In the genomic region with DNA sequence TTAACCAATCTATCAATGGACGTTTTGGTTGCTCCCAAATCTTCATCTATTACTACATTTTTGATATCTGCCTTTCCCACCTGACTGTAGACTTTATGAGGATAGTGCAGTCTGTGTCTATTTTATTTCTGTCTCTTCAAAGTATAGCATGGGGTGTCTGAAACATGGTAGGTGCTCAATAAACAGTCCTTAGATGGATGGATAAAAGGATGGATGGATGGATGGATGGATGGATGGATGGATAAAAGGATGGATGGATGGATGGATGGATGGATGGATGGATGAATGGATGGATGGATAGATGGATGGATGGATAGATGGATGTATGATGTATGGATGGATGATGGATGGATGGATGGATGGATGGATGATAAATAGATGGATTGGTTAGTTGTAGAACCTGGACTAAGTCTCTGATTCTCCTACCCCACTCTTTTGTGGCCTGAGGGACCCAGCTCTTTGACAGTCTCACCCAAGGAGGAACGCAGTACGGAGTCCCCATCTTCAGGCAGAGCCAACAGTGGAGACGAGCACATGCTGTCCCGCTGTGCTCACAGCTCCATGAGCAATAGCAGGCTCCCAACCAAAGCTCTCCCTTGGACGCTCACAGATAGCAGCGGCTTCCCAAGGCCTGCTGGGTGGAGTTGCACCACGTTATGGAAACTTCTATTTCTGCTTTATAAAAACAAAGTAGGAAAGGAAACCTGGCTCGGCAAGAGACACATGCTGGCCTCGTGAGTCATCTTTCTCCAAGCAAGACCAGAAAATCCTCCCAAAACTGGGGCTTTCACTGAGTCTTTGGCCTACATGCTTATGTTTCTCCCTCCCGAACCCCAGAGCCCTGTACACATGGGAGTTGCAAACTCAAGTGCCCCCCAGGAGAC, we compare ENCODE assay signal across 11 cellular contexts.
DNase-seq lines count a peak whose midpoint lies in the region; ATAC-seq and TF ChIP-seq lines count a peak whose summit lies in the region.
"Had no signal": no experiment of that assay in that cellular context is flagged by ENCODE, and none has a peak within 500 bp of the region (broad histone marks: within the 10 kb centered on the region; RNA-seq: fewer than 3 reads in every experiment).

No MANE protein-coding gene starts in this region.

- no peak overlapping the region for H3K27ac Mint-ChIP-seq in activated T-helper 2 cell treated with anti-CD3 and anti-CD28 coated beads, Interferon-gamma antibody, Interleukin-2, Interleukin-4, amounts not matched to agents 10 μg/mL and 5 μg/mL and 100 μg/mL, durations not matched to agents 14 hours and 24 hours and 36 hours

- H3K9me2 ChIP-seq in OCI-LY7 (ENCODE audit: insufficient read depth, low read length): no peaks in the 10 kb centered on the region

- BruUV-seq in OCI-LY7 (replicated peaks; lab: Mats Ljungman, UMichigan): no TSS peak

- intact Hi-C loops in left ventricle myocardium superior (cut with micrococcal nuclease) (no loop called here), OCI-LY7 (cut with micrococcal nuclease; ENCODE audit: unreplicated experiment) (no loop called here)
- intact Hi-C loops in activated T-helper 2 cell treated with anti-CD3 and anti-CD28 coated beads, Interferon-gamma antibody, Interleukin-2, Interleukin-4, amounts not matched to agents 10 μg/mL and 5 μg/mL and 100 μg/mL, durations not matched to agents 14 hours and 24 hours and 36 hours (cut with micrococcal nuclease): no loop called here

- peak; percentile 78 for DNase-seq in GM04503 (ENCODE audit: low read depth)
- peak; percentile 89 for DNase-seq in astrocyte of the cerebellum (ENCODE audit: low read depth)
- peak; percentile 77 for DNase-seq in left ventricle myocardium superior
- DNase-seq in OCI-LY7 (ENCODE audit: low spot score): no peak
- no peak for DNase-seq in NCI-H82 (lab: John Stamatoyannopoulos, UW)
- DNase-seq in activated T-helper 2 cell treated with anti-CD3 and anti-CD28 coated beads, Interferon-gamma antibody, Interleukin-2, Interleukin-4, amounts not matched to agents 10 μg/mL and 5 μg/mL and 100 μg/mL, durations not matched to agents 14 hours and 24 hours and 36 hours (ENCODE audit: low spot score): no peak
- DNase-seq in stimulated activated CD4-positive, alpha-beta T cell treated with anti-CD3 and anti-CD28 coated beads, Interleukin-2, amount 100 ng/mL, for 24 hours: no peak
- DNase-seq: caudate nucleus, DMS53, SHP77 treated with DMSO at 0.1 percent for 48 hours had no signal

- CTCF ChIA-PET in OCI-LY7 (lab: Charles Lee; ENCODE audit: unreplicated experiment): no interaction called here

- TF ChIP-seq CTCF in astrocyte of the cerebellum (IDR thresholded peaks at IDR 0.05; ENCODE audit: low read depth, low read length, missing control alignments) (no peak), OCI-LY7 (conservative IDR thresholded peaks at IDR 0.05; ENCODE audit: low read length) (no peak)

- no peaks in the 10 kb centered on the region for H3K9me3 ChIP-seq in OCI-LY7 (ENCODE audit: low read length)

- H3K27ac ChIP-seq in skin epidermis (peak overlapping the region in 11 of 21 experiments; percentile 1 to 75 (median 26)), OCI-LY7 (ENCODE audit: low read depth, low read length, poor library complexity, severe bottlenecking) (no peak overlapping the region)

- no peaks in the 10 kb centered on the region for H3K4me1 ChIP-seq in OCI-LY7 (ENCODE audit: insufficient read depth, low read length, poor library complexity, severe bottlenecking)

- H3K36me3 ChIP-seq in OCI-LY7 (ENCODE audit: insufficient read depth, low read length): no peaks in the 10 kb centered on the region

- H3K4me1 Mint-ChIP-seq in activated T-helper 2 cell treated with anti-CD3 and anti-CD28 coated beads, Interferon-gamma antibody, Interleukin-2, Interleukin-4, amounts not matched to agents 10 μg/mL and 5 μg/mL and 100 μg/mL, durations not matched to agents 14 hours and 24 hours and 36 hours (ENCODE audit: low read depth): no peaks in the 10 kb centered on the region

- ATAC-seq in left ventricle myocardium superior: peak; percentile 95

- H3K79me2 ChIP-seq in OCI-LY7 (ENCODE audit: insufficient read depth, low read depth, low read length): no peaks in the 10 kb centered on the region

- H3K4me3 Mint-ChIP-seq in activated T-helper 2 cell treated with anti-CD3 and anti-CD28 coated beads, Interferon-gamma antibody, Interleukin-2, Interleukin-4, amounts not matched to agents 10 μg/mL and 5 μg/mL and 100 μg/mL, durations not matched to agents 14 hours and 24 hours and 36 hours (ENCODE audit: low read depth): no peak overlapping the region

- H2AFZ ChIP-seq in OCI-LY7 (ENCODE audit: low read length): no peak overlapping the region

- H3K4me3 ChIP-seq in astrocyte of the cerebellum (ENCODE audit: low read depth, low read length): no peak overlapping the region
- no peak overlapping the region for H3K4me3 ChIP-seq in skin epidermis
- H3K4me3 ChIP-seq in OCI-LY7 (ENCODE audit: low read depth, low read length, poor library complexity, severe bottlenecking): no peak overlapping the region

- no peaks in the 10 kb centered on the region for H3K36me3 Mint-ChIP-seq in activated T-helper 2 cell treated with anti-CD3 and anti-CD28 coated beads, Interferon-gamma antibody, Interleukin-2, Interleukin-4, amounts not matched to agents 10 μg/mL and 5 μg/mL and 100 μg/mL, durations not matched to agents 14 hours and 24 hours and 36 hours (ENCODE audit: low read depth)

- H4K20me1 ChIP-seq in OCI-LY7 (ENCODE audit: insufficient read depth, low read length): no peaks in the 10 kb centered on the region

- POLR2A ChIA-PET in OCI-LY7 (lab: Charles Lee): no interaction called here

- H3K27me3 Mint-ChIP-seq in activated T-helper 2 cell treated with anti-CD3 and anti-CD28 coated beads, Interferon-gamma antibody, Interleukin-2, Interleukin-4, amounts not matched to agents 10 μg/mL and 5 μg/mL and 100 μg/mL, durations not matched to agents 14 hours and 24 hours and 36 hours (ENCODE audit: low read depth): peaks cover 9% of the 10 kb centered on the region

- in situ Hi-C loops in astrocyte of the cerebellum (cut with HindIII; ENCODE audit: low sequenced_read_pairs): no loop called here

- peaks cover 9% of the 10 kb centered on the region for H3K9me3 Mint-ChIP-seq in activated T-helper 2 cell treated with anti-CD3 and anti-CD28 coated beads, Interferon-gamma antibody, Interleukin-2, Interleukin-4, amounts not matched to agents 10 μg/mL and 5 μg/mL and 100 μg/mL, durations not matched to agents 14 hours and 24 hours and 36 hours

- H3K4me2 ChIP-seq in OCI-LY7 (ENCODE audit: low read length): no peak overlapping the region

Comparison
In these comparisons a context has a peak if more than half of its experiments do, and no peak if none do; other contexts are left out.
1. DNase-seq: peak in GM04503 (single experiment), astrocyte of the cerebellum (single experiment) and left ventricle myocardium superior (single experiment); none in OCI-LY7 (single experiment), NCI-H82 (single experiment), activated T-helper 2 cell treated with anti-CD3 and anti-CD28 coated beads, Interferon-gamma antibody, Interleukin-2, Interleukin-4, amounts not matched to agents 10 μg/mL and 5 μg/mL and 100 μg/mL, durations not matched to agents 14 hours and 24 hours and 36 hours (single experiment) and stimulated activated CD4-positive, alpha-beta T cell treated with anti-CD3 and anti-CD28 coated beads, Interleukin-2, amount 100 ng/mL, for 24 hours (0 of 2).